In genomic region chr16:84502075-84502474, GRCh38 we compare ENCODE assay signal across 25 cellular contexts. TPM values are rescaled to one million over a fixed set of nuclear protein-coding genes. Genes with fewer than 3 reads are reported as not detected.
DNase-seq lines count a peak whose midpoint lies in the region; ATAC-seq and TF ChIP-seq lines count a peak whose summit lies in the region.
"Had no signal": no experiment of that assay in that cellular context is flagged by ENCODE, and none has a peak within 500 bp of the region (broad histone marks: within the 10 kb centered on the region; RNA-seq: fewer than 3 reads in every experiment).

No MANE protein-coding gene starts in this region.

- H3K9me2 ChIP-seq in PC-9 (ENCODE audit: insufficient read depth), result no peaks in the 10 kb centered on the region

- peaks cover 11% of the 10 kb centered on the region for H3K4me1 Mint-ChIP-seq in nephron

- no peaks in the 10 kb centered on the region for H4K20me1 ChIP-seq in PC-9 (ENCODE audit: insufficient read depth)

- no TSS peak for BruUV-seq in PC-9 (replicated peaks; lab: Mats Ljungman, UMichigan)

- CTCF ChIA-PET in PC-9 (lab: Charles Lee), result no interaction called here

- H3K4me3 Mint-ChIP-seq in nephron, result peak overlapping the region; percentile 21 to 91 (median 53)
- H3K4me3 Mint-ChIP-seq: activated CD8-positive, alpha-beta memory T cell treated with anti-CD3 and anti-CD28 coated beads, Interleukin-2, amount 10 ng/mL, durations not matched to agents 7 days and 5 days; WTC11 had no signal

- H3K36me3 ChIP-seq in ACC112 (ENCODE audit: insufficient read depth, low read length) (peaks cover 37% of the 10 kb centered on the region), PC-9 (ENCODE audit: low read depth) (peaks cover 24% of the 10 kb centered on the region; the same call in 1 of the 2 replicates)

- no peaks in the 10 kb centered on the region for H3K9me3 ChIP-seq in PC-9 (ENCODE audit: insufficient read depth, low read depth)
- H3K9me3 ChIP-seq: tibial nerve had no signal

- ATAC-seq in HG03571 (IDR thresholded peaks at IDR 0.05; ENCODE audit: unreplicated experiment) (no peak), HG03025 (IDR thresholded peaks at IDR 0.05; ENCODE audit: low FRiP score, unreplicated experiment) (no peak)
- ATAC-seq: activated CD8-positive, alpha-beta memory T cell treated with anti-CD3 and anti-CD28 coated beads, Interleukin-2, amount 10 ng/mL, durations not matched to agents 7 days and 5 days; left lobe of liver; WTC11 had no signal

- POLR2A ChIA-PET in PC-9 (lab: Charles Lee; ENCODE audit: unreplicated experiment), result interaction anchor here (0.6 to 0.7 kb wide), 4 partner anchors 11 to 370 kb away, joined by 3 to 9 read pairs (median 6); no protein-coding TSS in a partner anchor

- H3K27me3 Mint-ChIP-seq in nephron (ENCODE audit: low read depth), result no peaks in the 10 kb centered on the region
- H3K27me3 Mint-ChIP-seq: activated CD8-positive, alpha-beta memory T cell treated with anti-CD3 and anti-CD28 coated beads, Interleukin-2, amount 10 ng/mL, durations not matched to agents 7 days and 5 days had no signal

- H3K9me3 Mint-ChIP-seq in nephron, result no peaks in the 10 kb centered on the region
- H3K9me3 Mint-ChIP-seq: WTC11 had no signal

- H3K4me3 ChIP-seq in ACC112 (ENCODE audit: low read depth, low read length) (peak overlapping the region; percentile 86; the same call in 1 of the 2 replicates), PC-9 (peak overlapping the region; percentile 92; the same call in 1 of the 2 replicates)
- H3K4me3 ChIP-seq: tibial nerve had no signal

- intact Hi-C loops in PC-9 (cut with micrococcal nuclease; ENCODE audit: unreplicated experiment), result loop anchor here (5.0 kb wide), 4 partner anchors 275 to 550 kb away; partner anchors contain the start of gene OSGIN1

- TF ChIP-seq CTCF in PC-9 (conservative IDR thresholded peaks at IDR 0.05), result no peak
- no peak for TF ChIP-seq CTCF in nephron (IDR thresholded peaks at IDR 0.05; ENCODE audit: unreplicated experiment in 3 of 3)

- DNase-seq in PC-9 (peak; percentile 86 to 91), epithelial cell of prostate (ENCODE audit: low read depth, low spot score) (no peak), NCI-H2081 (lab: John Stamatoyannopoulos, UW) (no peak), NCI-H526 (lab: John Stamatoyannopoulos, UW) (no peak)
- DNase-seq: activated CD8-positive, alpha-beta memory T cell treated with anti-CD3 and anti-CD28 coated beads, Interleukin-2, amount 10 ng/mL, durations not matched to agents 7 days and 5 days; activated naive CD4-positive, alpha-beta T cell treated with Interleukin-2 at 50 U/mL for 16 hours; activated T-cell treated with anti-CD3 and anti-CD28 coated beads, Interleukin-2, amount 50 U/mL, for 48 hours; brain microvascular endothelial cell; DMS153; erythroblast; H7; KG1; NCI-H1436; nucleus accumbens; SIG-M5; small intestine; stimulated activated CD4-positive, alpha-beta T cell treated with anti-CD3 and anti-CD28 coated beads, Interleukin-2, amount 100 ng/mL, for 24 hours; T1000 had no signal

- H3K36me3 Mint-ChIP-seq in nephron (ENCODE audit: low read depth), result peaks cover 24% of the 10 kb centered on the region

- no peak overlapping the region for H3K27ac Mint-ChIP-seq in nephron
- H3K27ac Mint-ChIP-seq: activated CD8-positive, alpha-beta memory T cell treated with anti-CD3 and anti-CD28 coated beads, Interleukin-2, amount 10 ng/mL, durations not matched to agents 7 days and 5 days; WTC11 had no signal

- peaks cover 61% of the 10 kb centered on the region for H3F3A ChIP-seq in PC-9 (ENCODE audit: insufficient read depth, low read depth)

- H3K27me3 ChIP-seq in ACC112 (ENCODE audit: insufficient read depth, low read length), result no peaks in the 10 kb centered on the region
- no peaks in the 10 kb centered on the region for H3K27me3 ChIP-seq in PC-9 (ENCODE audit: insufficient read depth, low read depth)
- H3K27me3 ChIP-seq: brain microvascular endothelial cell, tibial nerve had no signal

- H2AFZ ChIP-seq in ACC112 (ENCODE audit: low read length, unreplicated experiment) (no peak overlapping the region), PC-9 (no peak overlapping the region)

- peaks cover 53% of the 10 kb centered on the region for H3K4me1 ChIP-seq in ACC112 (ENCODE audit: control insufficient read depth, insufficient read depth, low read length, unreplicated experiment)
- peaks cover 78% of the 10 kb centered on the region for H3K4me1 ChIP-seq in PC-9 (replicated peaks; ENCODE audit: insufficient read depth)

- H3K79me2 ChIP-seq in ACC112 (ENCODE audit: control insufficient read depth, insufficient read depth, low read length, unreplicated experiment), result peaks cover 44% of the 10 kb centered on the region
- peaks cover 52% of the 10 kb centered on the region for H3K79me2 ChIP-seq in PC-9 (ENCODE audit: low read depth)

- H3K27ac ChIP-seq in ACC112 (ENCODE audit: low read depth, low read length) (peak overlapping the region; percentile 47), PC-9 (peak overlapping the region; percentile 99), epithelial cell of prostate (peak overlapping the region; percentile 97)
- H3K27ac ChIP-seq: brain microvascular endothelial cell, tibial nerve had no signal

- H3K4me2 ChIP-seq in PC-9, result peak overlapping the region; percentile 90

RNA-seq across cellular contexts. Expression of gene MEAK7, which starts 2.4 kb away (rescaled TPM):
- total RNA-seq in PC-9 (2021), result 73.4 and 74.6 TPM in 2 replicates

Comparison
In these comparisons a context has a peak if more than half of its experiments do, and no peak if none do; other contexts are left out.
1. H3K27ac ChIP-seq: peak in every context shown above with its lines; median percentile 99 in PC-9; 97 in epithelial cell of prostate; 47 in ACC112.
2. DNase-seq: peak in PC-9 (2 of 2); none in epithelial cell of prostate (single experiment), NCI-H2081 (0 of 2) and NCI-H526 (0 of 2).